1 cellular context compared by ENCODE assay signal in the genomic region with DNA sequence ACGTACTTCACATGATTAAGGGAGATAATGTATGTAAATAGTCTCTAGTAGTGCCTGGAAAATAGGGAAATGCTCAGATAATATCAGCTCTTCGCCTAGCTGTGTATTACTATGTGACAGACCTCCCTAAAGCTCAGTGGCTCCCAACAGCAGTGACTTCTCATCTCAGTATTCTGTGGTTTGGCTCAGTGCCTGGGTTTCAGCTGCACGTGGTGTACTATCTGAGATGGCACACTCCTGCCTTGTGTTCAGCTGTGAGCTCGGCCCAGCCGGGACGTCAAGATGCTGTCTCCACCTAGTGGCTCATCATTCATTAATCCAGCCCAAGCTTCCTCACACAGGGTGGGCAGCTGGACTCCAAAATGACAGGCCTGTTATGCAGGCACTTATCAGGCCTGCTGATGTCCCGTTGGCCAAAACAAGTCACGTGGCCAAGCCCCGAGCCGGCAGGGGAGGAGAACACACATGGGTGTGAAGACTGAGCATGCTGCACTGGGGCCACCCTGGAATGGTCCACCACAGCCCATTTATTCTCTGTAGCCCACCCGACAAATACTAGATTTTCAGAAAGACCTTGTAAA.
TF ChIP-seq lines count a peak whose summit lies in the region.

No MANE protein-coding gene starts in this region.

TF ChIP-seq in HepG2, 621 proteins besides CTCF, POLR2A, EP300 and RAD21 (continued from another document and continues in another):
- TF ChIP-seq, protein P1, sequence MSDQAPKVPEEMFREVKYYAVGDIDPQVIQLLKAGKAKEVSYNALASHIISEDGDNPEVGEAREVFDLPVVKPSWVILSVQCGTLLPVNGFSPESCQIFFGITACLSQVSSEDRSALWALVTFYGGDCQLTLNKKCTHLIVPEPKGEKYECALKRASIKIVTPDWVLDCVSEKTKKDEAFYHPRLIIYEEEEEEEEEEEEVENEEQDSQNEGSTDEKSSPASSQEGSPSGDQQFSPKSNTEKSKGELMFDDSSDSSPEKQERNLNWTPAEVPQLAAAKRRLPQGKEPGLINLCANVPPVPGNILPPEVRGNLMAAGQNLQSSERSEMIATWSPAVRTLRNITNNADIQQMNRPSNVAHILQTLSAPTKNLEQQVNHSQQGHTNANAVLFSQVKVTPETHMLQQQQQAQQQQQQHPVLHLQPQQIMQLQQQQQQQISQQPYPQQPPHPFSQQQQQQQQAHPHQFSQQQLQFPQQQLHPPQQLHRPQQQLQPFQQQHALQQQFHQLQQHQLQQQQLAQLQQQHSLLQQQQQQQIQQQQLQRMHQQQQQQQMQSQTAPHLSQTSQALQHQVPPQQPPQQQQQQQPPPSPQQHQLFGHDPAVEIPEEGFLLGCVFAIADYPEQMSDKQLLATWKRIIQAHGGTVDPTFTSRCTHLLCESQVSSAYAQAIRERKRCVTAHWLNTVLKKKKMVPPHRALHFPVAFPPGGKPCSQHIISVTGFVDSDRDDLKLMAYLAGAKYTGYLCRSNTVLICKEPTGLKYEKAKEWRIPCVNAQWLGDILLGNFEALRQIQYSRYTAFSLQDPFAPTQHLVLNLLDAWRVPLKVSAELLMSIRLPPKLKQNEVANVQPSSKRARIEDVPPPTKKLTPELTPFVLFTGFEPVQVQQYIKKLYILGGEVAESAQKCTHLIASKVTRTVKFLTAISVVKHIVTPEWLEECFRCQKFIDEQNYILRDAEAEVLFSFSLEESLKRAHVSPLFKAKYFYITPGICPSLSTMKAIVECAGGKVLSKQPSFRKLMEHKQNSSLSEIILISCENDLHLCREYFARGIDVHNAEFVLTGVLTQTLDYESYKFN (CRISPR knock-in tag; conservative IDR thresholded peaks at IDR 0.05), result no peak
- TF ChIP-seq ZMYM2 (CRISPR knock-in tag; IDR thresholded peaks at IDR 0.05) (no peak), ZNF720 (CRISPR knock-in tag; IDR thresholded peaks at IDR 0.05) (no peak), IKZF4 (CRISPR knock-in tag; IDR thresholded peaks at IDR 0.05; ENCODE audit: borderline replicate concordance, low read depth, not compliant biosample characterization) (no peak), ZNF639 (CRISPR knock-in tag; conservative IDR thresholded peaks at IDR 0.05) (no peak), DPF2 (CRISPR knock-in tag; IDR thresholded peaks at IDR 0.05; ENCODE audit: borderline replicate concordance, low read depth) (no peak), ZNF331 (CRISPR knock-in tag; IDR thresholded peaks at IDR 0.05) (peak; percentile 30; the same call in 1 of the 2 replicates), NR2F6 (IDR thresholded peaks at IDR 0.05) (no peak), NR2F6 (CRISPR knock-in tag; IDR thresholded peaks at IDR 0.05) (0 out of 2 replicates have a peak, but pooled peaks have one; percentile 21), ZNF317 (CRISPR knock-in tag; IDR thresholded peaks at IDR 0.05) (no peak), ZNF747 (CRISPR knock-in tag; IDR thresholded peaks at IDR 0.05; ENCODE audit: borderline replicate concordance) (no peak), ZFP36 (IDR thresholded peaks at IDR 0.05; ENCODE audit: borderline replicate concordance, low read depth, low read length, partially characterized antibody) (no peak), ZBTB21 (CRISPR knock-in tag; IDR thresholded peaks at IDR 0.05) (no peak), ARID5B (CRISPR knock-in tag; IDR thresholded peaks at IDR 0.05) (peak; percentile 50), CREM (IDR thresholded peaks at IDR 0.05) (no peak), CREM (CRISPR knock-in tag; IDR thresholded peaks at IDR 0.05) (no peak), SRSF1 (optimal IDR thresholded peaks at IDR 0.05; ENCODE audit: low read depth, low read length) (no peak), SRSF4 (IDR thresholded peaks at IDR 0.05; ENCODE audit: low read depth, low read length, poor library complexity, severe bottlenecking) (no peak), KLF13 (CRISPR knock-in tag; IDR thresholded peaks at IDR 0.05) (no peak), REPIN1 (CRISPR knock-in tag; IDR thresholded peaks at IDR 0.05; ENCODE audit: borderline replicate concordance, low read depth) (no peak), HNRNPH1 (optimal IDR thresholded peaks at IDR 0.05; ENCODE audit: low read depth, low read length) (no peak), ZNF33A (CRISPR knock-in tag; IDR thresholded peaks at IDR 0.05; ENCODE audit: borderline replicate concordance) (no peak), ZMAT5 (CRISPR knock-in tag; IDR thresholded peaks at IDR 0.05; ENCODE audit: borderline replicate concordance, low read depth) (no peak), HDAC2 (CRISPR knock-in tag; IDR thresholded peaks at IDR 0.05) (no peak), IRX3 (CRISPR knock-in tag; IDR thresholded peaks at IDR 0.05; ENCODE audit: borderline replicate concordance, low read depth) (no peak), ZNF468 (CRISPR knock-in tag; IDR thresholded peaks at IDR 0.05) (no peak), RARG (CRISPR knock-in tag; IDR thresholded peaks at IDR 0.05; ENCODE audit: low read depth) (no peak), ATRX (CRISPR knock-in tag; IDR thresholded peaks at IDR 0.05; ENCODE audit: borderline replicate concordance) (no peak), CBFB (CRISPR knock-in tag; IDR thresholded peaks at IDR 0.05) (peak; percentile 72; the same call in 1 of the 2 replicates), ZNF501 (CRISPR knock-in tag; IDR thresholded peaks at IDR 0.05) (no peak), TRAFD1 (CRISPR knock-in tag; IDR thresholded peaks at IDR 0.05; ENCODE audit: borderline replicate concordance) (no peak), DMAP1 (CRISPR knock-in tag; IDR thresholded peaks at IDR 0.05) (no peak), ZFP90 (CRISPR knock-in tag; IDR thresholded peaks at IDR 0.05; ENCODE audit: borderline replicate concordance) (no peak), ZNF546 (CRISPR knock-in tag; conservative IDR thresholded peaks at IDR 0.05) (no peak), ZBTB39 (CRISPR knock-in tag; IDR thresholded peaks at IDR 0.05) (no peak), ATAD3A (CRISPR knock-in tag; IDR thresholded peaks at IDR 0.05) (no peak), CREB1 (IDR thresholded peaks at IDR 0.05) (no peak), CREB1 (CRISPR knock-in tag; IDR thresholded peaks at IDR 0.05) (peak; percentile 52; the same call in 1 of the 2 replicates), HIVEP1 (CRISPR knock-in tag; IDR thresholded peaks at IDR 0.05) (no peak), GABPA (IDR thresholded peaks at IDR 0.05; ENCODE audit: low read depth, low read length) (no peak), GABPA (CRISPR knock-in tag; IDR thresholded peaks at IDR 0.05; ENCODE audit: low read depth) (no peak), ZNF563 (CRISPR knock-in tag; IDR thresholded peaks at IDR 0.05) (no peak), ZNF629 (CRISPR knock-in tag; conservative IDR thresholded peaks at IDR 0.05) (peak; percentile 34; the same call in 1 of the 2 replicates), ZNF766 (CRISPR knock-in tag; IDR thresholded peaks at IDR 0.05; ENCODE audit: borderline replicate concordance) (no peak), SKI (IDR thresholded peaks at IDR 0.05; ENCODE audit: partially characterized antibody) (no peak), ZNF816 (CRISPR knock-in tag; IDR thresholded peaks at IDR 0.05; ENCODE audit: borderline replicate concordance) (no peak)
- TF ChIP-seq, protein P2, sequence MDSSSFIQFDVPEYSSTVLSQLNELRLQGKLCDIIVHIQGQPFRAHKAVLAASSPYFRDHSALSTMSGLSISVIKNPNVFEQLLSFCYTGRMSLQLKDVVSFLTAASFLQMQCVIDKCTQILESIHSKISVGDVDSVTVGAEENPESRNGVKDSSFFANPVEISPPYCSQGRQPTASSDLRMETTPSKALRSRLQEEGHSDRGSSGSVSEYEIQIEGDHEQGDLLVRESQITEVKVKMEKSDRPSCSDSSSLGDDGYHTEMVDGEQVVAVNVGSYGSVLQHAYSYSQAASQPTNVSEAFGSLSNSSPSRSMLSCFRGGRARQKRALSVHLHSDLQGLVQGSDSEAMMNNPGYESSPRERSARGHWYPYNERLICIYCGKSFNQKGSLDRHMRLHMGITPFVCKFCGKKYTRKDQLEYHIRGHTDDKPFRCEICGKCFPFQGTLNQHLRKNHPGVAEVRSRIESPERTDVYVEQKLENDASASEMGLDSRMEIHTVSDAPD (CRISPR knock-in tag; IDR thresholded peaks at IDR 0.05), result no peak
- TF ChIP-seq, protein P3, sequence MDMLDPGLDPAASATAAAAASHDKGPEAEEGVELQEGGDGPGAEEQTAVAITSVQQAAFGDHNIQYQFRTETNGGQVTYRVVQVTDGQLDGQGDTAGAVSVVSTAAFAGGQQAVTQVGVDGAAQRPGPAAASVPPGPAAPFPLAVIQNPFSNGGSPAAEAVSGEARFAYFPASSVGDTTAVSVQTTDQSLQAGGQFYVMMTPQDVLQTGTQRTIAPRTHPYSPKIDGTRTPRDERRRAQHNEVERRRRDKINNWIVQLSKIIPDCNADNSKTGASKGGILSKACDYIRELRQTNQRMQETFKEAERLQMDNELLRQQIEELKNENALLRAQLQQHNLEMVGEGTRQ (IDR thresholded peaks at IDR 0.05; ENCODE audit: low read depth, low read length), result peak; percentile 71
- TF ChIP-seq, protein P3 (CRISPR knock-in tag; IDR thresholded peaks at IDR 0.05; ENCODE audit: borderline replicate concordance), result no peak; the same call in 1 of the 2 replicates
- TF ChIP-seq, protein P4, sequence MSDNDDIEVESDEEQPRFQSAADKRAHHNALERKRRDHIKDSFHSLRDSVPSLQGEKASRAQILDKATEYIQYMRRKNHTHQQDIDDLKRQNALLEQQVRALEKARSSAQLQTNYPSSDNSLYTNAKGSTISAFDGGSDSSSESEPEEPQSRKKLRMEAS (IDR thresholded peaks at IDR 0.05), result peak; percentile 81
